7 cellular contexts compared by ENCODE assay signal in genomic region chr1:109091196-109092193, GRCh38. TPM values are rescaled to one million over a fixed set of nuclear protein-coding genes. Genes with fewer than 3 reads are reported as not detected.
DNase-seq lines count a peak whose midpoint lies in the region; ATAC-seq, FAIRE-seq and TF ChIP-seq lines count a peak whose summit lies in the region.
"Had no signal": no experiment of that assay in that cellular context is flagged by ENCODE, and none has a peak within 500 bp of the region (broad histone marks: within the 10 kb centered on the region; RNA-seq: fewer than 3 reads in every experiment).

No MANE protein-coding gene starts in this region.

- peak overlapping the region; percentile 80 for H3K4me3 Mint-ChIP-seq in WTC11

- DNase-seq in CMK (ENCODE audit: low read depth) (peak; percentile 26), WTC11 (ENCODE audit: low spot score) (no peak), HepG2 (ENCODE audit: low spot score) (peak; percentile 36), ecto neural progenitor cell (ENCODE audit: low spot score) (no peak), occipital lobe (lab: John Stamatoyannopoulos, UW) (no peak)

- no TSS peak for BruUV-seq in HepG2 (replicated peaks; lab: Mats Ljungman, UMichigan)

- H3K27me3 ChIP-seq in HepG2 (ENCODE audit: control insufficient read depth in 1 of 2, insufficient read depth in 2 of 2, low read length in 2 of 2), result no peaks in the 10 kb centered on the region; a peak in 1 of 5 replicates

- H2AFZ ChIP-seq in HepG2 (ENCODE audit: low read length), result peak overlapping the region; percentile 20

- in situ Hi-C loops in HepG2 (cut with HindIII; ENCODE audit: extremely low pct_ligation_motif_present, low pct_unique_long_range_greater_than_20kb), result no loop called here

- H3K36me3 ChIP-seq in HepG2 (replicated peaks in 1 of 2; ENCODE audit: control insufficient read depth in 1 of 2, insufficient read depth in 2 of 2, low read length in 2 of 2), result peaks cover 2 to 15% of the 10 kb centered on the region in 2 experiments; a peak in 3 of 5 replicates

- H3K4me1 Mint-ChIP-seq in WTC11, result peaks cover 26% of the 10 kb centered on the region

- peak overlapping the region; percentile 83 to 86 (median 85) for H3K4me3 ChIP-seq in HepG2 (replicated peaks in 1 of 3; ENCODE audit: insufficient read depth in 1 of 3, low read depth in 2 of 3, low read length in 3 of 3)

- no peak for TF ChIP-seq RAD21 in HepG2 (CRISPR knock-in tag; IDR thresholded peaks at IDR 0.05)

- H3K9me3 Mint-ChIP-seq in WTC11, result no peaks in the 10 kb centered on the region

- under 1% methylated on average over 13 of the region's 13 CpGs for WGBS in HepG2 (ENCODE audit: low lambda C conversion rate)

- no peak for FAIRE-seq in HepG2 (lab: Jason Lieb, UNC)
- FAIRE-seq: TTC549 had no signal

- ATAC-seq in HG02642 (IDR thresholded peaks at IDR 0.05; ENCODE audit: poor library complexity, unreplicated experiment) (peak; percentile 52), WTC11 (peak; percentile 2; the same call in 1 of the 2 replicates), HepG2 (peak; percentile 14)

- TF ChIP-seq POLR2A in HepG2 (IDR thresholded peaks at IDR 0.05; ENCODE audit: insufficient read depth in 1 of 2, low read depth in 2 of 2, low read length in 2 of 2), result no peak

- CTCF ChIA-PET in WTC11 (lab: Charles Lee), result interaction anchor here (1.1 to 2.0 kb wide), 3 partner anchors 8 to 148 kb away, joined by 4 to 18 read pairs (median 5); no protein-coding TSS in a partner anchor
- CTCF ChIA-PET in HepG2 (lab: Yijun Ruan, JAX; ENCODE audit: low intra/inter-chr PET ratio, low total read pairs), result interaction anchor here (2.9 kb wide), 1 partner anchor 9 kb away, joined by 15 read pairs; no protein-coding TSS in a partner anchor

- TF ChIP-seq CTCF in WTC11 (IDR thresholded peaks at IDR 0.05) (no peak), HepG2 (CRISPR knock-in tag; IDR thresholded peaks at IDR 0.05) (no peak)

- peaks cover 25% of the 10 kb centered on the region for H3K79me2 ChIP-seq in HepG2 (ENCODE audit: insufficient read depth, low read length)

- H3K27me3 Mint-ChIP-seq in WTC11 (ENCODE audit: low read depth), result no peaks in the 10 kb centered on the region

- POLR2A ChIA-PET in WTC11 (lab: Charles Lee) (interaction anchor here (0.7 to 1.8 kb wide), 3 partner anchors 8 to 148 kb away, joined by 3 to 19 read pairs (median 4); no protein-coding TSS in a partner anchor), HepG2 (lab: Yijun Ruan, JAX) (interaction anchor here (1.0 to 5.3 kb wide), 8 partner anchors 9 to 335 kb away, joined by 3 to 117 read pairs (median 6); partner anchors contain the start of genes PSMA5, SARS1, TAF13 and WDR47)

- peak overlapping the region; percentile 80 for H3K9ac ChIP-seq in HepG2 (ENCODE audit: insufficient read depth, low read depth, low read length)

- peak overlapping the region; percentile 90 for H3K27ac ChIP-seq in HepG2 (ENCODE audit: extremely low read length, insufficient read depth, low read length)

- H4K20me1 ChIP-seq in HepG2 (ENCODE audit: insufficient read depth, low read length), result no peaks in the 10 kb centered on the region

- no peak for TF ChIP-seq EP300 in HepG2 (IDR thresholded peaks at IDR 0.05; ENCODE audit: low read depth in 2 of 2, low read length in 2 of 2)
- no peak for TF ChIP-seq EP300 in HepG2 (CRISPR knock-in tag; IDR thresholded peaks at IDR 0.05; ENCODE audit: borderline replicate concordance)

- peak overlapping the region; percentile 93 for H3K27ac Mint-ChIP-seq in WTC11

- H3K4me1 ChIP-seq in HepG2 (ENCODE audit: insufficient read depth, low read length), result peaks cover 30% of the 10 kb centered on the region

- H3K9me3 ChIP-seq in HepG2 (ENCODE audit: low read length), result no peaks in the 10 kb centered on the region

- H3K4me2 ChIP-seq in HepG2 (ENCODE audit: low read depth, low read length), result peak overlapping the region; percentile 82

- intact Hi-C loops in HepG2 (cut with micrococcal nuclease; ENCODE audit: unreplicated experiment), result loop anchor here (5.0 to 10.0 kb wide), 2 partner anchors 171 to 303 kb away; partner anchors contain the start of gene SORT1

- peaks cover 14% of the 10 kb centered on the region for H3K36me3 Mint-ChIP-seq in WTC11

RNA-seq across cellular contexts. Expression of gene TMEM167B, which starts 0.9 kb away (rescaled TPM):
- total RNA-seq in WTC11 (2021) (15.6 to 18.7 TPM (median 16.0 TPM) in 3 replicates), HepG2 (2016; rRNA removed; fragmentation: Illumina TruSeq; extraction: Trizol) (22.4 and 24.4 TPM in 2 replicates), occipital lobe (48.2 TPM)
- total RNA-seq in HepG2 (2016; cell fraction: cytosol; rRNA removed; fragmentation: Illumina TruSeq; extraction: Trizol; ENCODE audit: low read depth), result 4.3 and 5.4 TPM in 2 replicates
- 23.6 and 26.0 TPM in 2 replicates for total RNA-seq in HepG2 (2016; cell fraction: insoluble cytoplasmic fraction; rRNA removed; fragmentation: Illumina TruSeq; extraction: Trizol)
- total RNA-seq in HepG2 (2016; cell fraction: membrane; rRNA removed; fragmentation: Illumina TruSeq; extraction: Trizol), result 14.2 and 15.4 TPM in 2 replicates
- total RNA-seq in HepG2 (2016; cell fraction: nucleus; rRNA removed; fragmentation: Illumina TruSeq; extraction: Trizol), result 15.0 and 18.4 TPM in 2 replicates
- 9.5 and 10.2 TPM in 2 replicates for polyA plus RNA-seq in HepG2 (2011; rRNA removed)
- 6.3 and 7.9 TPM in 2 replicates for polyA plus RNA-seq in HepG2 (2011; cell fraction: cytosol; rRNA removed)
- 4.6 and 5.9 TPM in 2 replicates for polyA plus RNA-seq in HepG2 (2011; cell fraction: nucleus; rRNA removed)
- 21.2 and 25.3 TPM in 2 replicates for polyA plus RNA-seq in HepG2 (2012)
- 4.8 and 7.2 TPM in 2 replicates for polyA plus RNA-seq in HepG2 (2016; cell fraction: cytosol; fragmentation: Illumina TruSeq; extraction: Trizol; ENCODE audit: low read depth)
- 22.2 and 24.2 TPM in 2 replicates for polyA plus RNA-seq in HepG2 (2016; cell fraction: insoluble cytoplasmic fraction; fragmentation: Illumina TruSeq; extraction: Trizol; ENCODE audit: low read depth)
- 9.2 and 10.4 TPM in 2 replicates for polyA plus RNA-seq in HepG2 (2016; cell fraction: membrane; fragmentation: Illumina TruSeq; extraction: Trizol; ENCODE audit: low read depth)
- 17.0 and 18.9 TPM in 2 replicates for polyA plus RNA-seq in HepG2 (2016; cell fraction: nucleus; fragmentation: Illumina TruSeq; extraction: Trizol; ENCODE audit: insufficient read depth, low read depth)
- polyA minus RNA-seq in HepG2 (2011; rRNA and poly(A)+ RNA removed; ENCODE audit: low replicate concordance), result 2.5 and 3.6 TPM in 2 replicates
- polyA minus RNA-seq in HepG2 (2011; cell fraction: cytosol; rRNA and poly(A)+ RNA removed), result 9.4 and 11.4 TPM in 2 replicates
- polyA minus RNA-seq in HepG2 (2011; cell fraction: nucleus; rRNA and poly(A)+ RNA removed), result 5.8 and 7.1 TPM in 2 replicates

RNA-seq across cellular contexts. Expression of gene TAF13, which starts 15.7 kb away (rescaled TPM):
- total RNA-seq in WTC11 (2021) (35.2 to 43.0 TPM (median 37.3 TPM) in 3 replicates), HepG2 (2016; rRNA removed; fragmentation: Illumina TruSeq; extraction: Trizol) (36.3 and 62.1 TPM in 2 replicates), occipital lobe (53.5 TPM)
- total RNA-seq in HepG2 (2016; cell fraction: cytosol; rRNA removed; fragmentation: Illumina TruSeq; extraction: Trizol; ENCODE audit: low read depth), result 9.0 and 10.1 TPM in 2 replicates
- total RNA-seq in HepG2 (2016; cell fraction: insoluble cytoplasmic fraction; rRNA removed; fragmentation: Illumina TruSeq; extraction: Trizol), result 40.2 and 62.3 TPM in 2 replicates
- total RNA-seq in HepG2 (2016; cell fraction: membrane; rRNA removed; fragmentation: Illumina TruSeq; extraction: Trizol), result 28.6 and 37.3 TPM in 2 replicates
- 15.9 and 16.8 TPM in 2 replicates for total RNA-seq in HepG2 (2016; cell fraction: nucleus; rRNA removed; fragmentation: Illumina TruSeq; extraction: Trizol)
- polyA plus RNA-seq in HepG2 (2011; rRNA removed), result 8.6 and 11.5 TPM in 2 replicates
- polyA plus RNA-seq in HepG2 (2011; cell fraction: cytosol; rRNA removed), result 2.9 and 5.7 TPM in 2 replicates
- 1.1 and 2.3 TPM in 2 replicates for polyA plus RNA-seq in HepG2 (2011; cell fraction: nucleus; rRNA removed)
- 17.4 and 25.3 TPM in 2 replicates for polyA plus RNA-seq in HepG2 (2012)
- 9.4 and 9.5 TPM in 2 replicates for polyA plus RNA-seq in HepG2 (2016; cell fraction: cytosol; fragmentation: Illumina TruSeq; extraction: Trizol; ENCODE audit: low read depth)
- 69.4 and 70.2 TPM in 2 replicates for polyA plus RNA-seq in HepG2 (2016; cell fraction: insoluble cytoplasmic fraction; fragmentation: Illumina TruSeq; extraction: Trizol; ENCODE audit: low read depth)
- 26.1 and 31.2 TPM in 2 replicates for polyA plus RNA-seq in HepG2 (2016; cell fraction: membrane; fragmentation: Illumina TruSeq; extraction: Trizol; ENCODE audit: low read depth)
- 29.1 and 33.5 TPM in 2 replicates for polyA plus RNA-seq in HepG2 (2016; cell fraction: nucleus; fragmentation: Illumina TruSeq; extraction: Trizol; ENCODE audit: insufficient read depth, low read depth)
- polyA minus RNA-seq in HepG2 (2011; rRNA and poly(A)+ RNA removed; ENCODE audit: low replicate concordance), result 2.6 and 6.6 TPM in 2 replicates
- 10.6 and 12.0 TPM in 2 replicates for polyA minus RNA-seq in HepG2 (2011; cell fraction: cytosol; rRNA and poly(A)+ RNA removed)
- 5.9 and 7.8 TPM in 2 replicates for polyA minus RNA-seq in HepG2 (2011; cell fraction: nucleus; rRNA and poly(A)+ RNA removed)

RNA-seq across cellular contexts. Expression of gene ELAPOR1, which starts 22.4 kb away (rescaled TPM):
- 1.1 to 1.5 TPM (median 1.3 TPM) in 3 replicates for total RNA-seq in WTC11 (2021)
- total RNA-seq in HepG2 (2016; rRNA removed; fragmentation: Illumina TruSeq; extraction: Trizol), result 0.14 and 0.20 TPM in 2 replicates
- total RNA-seq in HepG2 (2016; cell fraction: cytosol; rRNA removed; fragmentation: Illumina TruSeq; extraction: Trizol; ENCODE audit: low read depth), result 0.09 and 0.10 TPM in 2 replicates
- 0.12 and 0.22 TPM in 2 replicates for total RNA-seq in HepG2 (2016; cell fraction: insoluble cytoplasmic fraction; rRNA removed; fragmentation: Illumina TruSeq; extraction: Trizol)
- total RNA-seq in HepG2 (2016; cell fraction: membrane; rRNA removed; fragmentation: Illumina TruSeq; extraction: Trizol), result 0.06 and 0.24 TPM in 2 replicates
- 0.71 and 1.2 TPM in 2 replicates for total RNA-seq in HepG2 (2016; cell fraction: nucleus; rRNA removed; fragmentation: Illumina TruSeq; extraction: Trizol)
- polyA plus RNA-seq in HepG2 (2011; rRNA removed), result 0.12 and 0.13 TPM in 2 replicates
- 0.09 and 0.16 TPM in 2 replicates for polyA plus RNA-seq in HepG2 (2011; cell fraction: cytosol; rRNA removed)
- polyA plus RNA-seq in HepG2 (2011; cell fraction: nucleus; rRNA removed), result 0.32 and 0.38 TPM in 2 replicates
- polyA plus RNA-seq in HepG2 (2012), result 0.07 and 0.16 TPM in 2 replicates
- 0.14 and 0.19 TPM in 2 replicates for polyA plus RNA-seq in HepG2 (2016; cell fraction: cytosol; fragmentation: Illumina TruSeq; extraction: Trizol; ENCODE audit: low read depth)
- polyA plus RNA-seq in HepG2 (2016; cell fraction: insoluble cytoplasmic fraction; fragmentation: Illumina TruSeq; extraction: Trizol; ENCODE audit: low read depth), result 0.19 TPM in 2 replicates
- polyA plus RNA-seq in HepG2 (2016; cell fraction: membrane; fragmentation: Illumina TruSeq; extraction: Trizol; ENCODE audit: low read depth), result 0.08 and 0.18 TPM in 2 replicates
- 0.17 TPM in 1 of 2 replicates, not detected in the other for polyA plus RNA-seq in HepG2 (2016; cell fraction: nucleus; fragmentation: Illumina TruSeq; extraction: Trizol; ENCODE audit: insufficient read depth, low read depth)
- polyA minus RNA-seq in HepG2 (2011; rRNA and poly(A)+ RNA removed; ENCODE audit: low replicate concordance), result 0.80 and 2.9 TPM in 2 replicates
- not detected in 2 replicates for polyA minus RNA-seq in HepG2 (2011; cell fraction: cytosol; rRNA and poly(A)+ RNA removed)
- polyA minus RNA-seq in HepG2 (2011; cell fraction: nucleus; rRNA and poly(A)+ RNA removed), result 0.39 and 0.50 TPM in 2 replicates
- 19.5 TPM for total RNA-seq in occipital lobe

RNA-seq across cellular contexts. Expression of gene WDR47, which starts 49.6 kb away (rescaled TPM):
- total RNA-seq in WTC11 (2021), result 6.9 to 8.0 TPM (median 7.0 TPM) in 3 replicates
- total RNA-seq in HepG2 (2016; rRNA removed; fragmentation: Illumina TruSeq; extraction: Trizol), result 5.9 and 6.0 TPM in 2 replicates
- 2.0 and 2.2 TPM in 2 replicates for total RNA-seq in HepG2 (2016; cell fraction: cytosol; rRNA removed; fragmentation: Illumina TruSeq; extraction: Trizol; ENCODE audit: low read depth)
- 5.5 and 7.3 TPM in 2 replicates for total RNA-seq in HepG2 (2016; cell fraction: insoluble cytoplasmic fraction; rRNA removed; fragmentation: Illumina TruSeq; extraction: Trizol)
- total RNA-seq in HepG2 (2016; cell fraction: membrane; rRNA removed; fragmentation: Illumina TruSeq; extraction: Trizol), result 3.1 and 4.0 TPM in 2 replicates
- total RNA-seq in HepG2 (2016; cell fraction: nucleus; rRNA removed; fragmentation: Illumina TruSeq; extraction: Trizol), result 7.6 and 7.7 TPM in 2 replicates
- polyA plus RNA-seq in HepG2 (2011; rRNA removed), result 3.7 and 4.3 TPM in 2 replicates
- polyA plus RNA-seq in HepG2 (2011; cell fraction: cytosol; rRNA removed), result 1.7 and 2.7 TPM in 2 replicates
- polyA plus RNA-seq in HepG2 (2011; cell fraction: nucleus; rRNA removed), result 5.3 and 5.7 TPM in 2 replicates
- 3.1 and 3.2 TPM in 2 replicates for polyA plus RNA-seq in HepG2 (2012)
- polyA plus RNA-seq in HepG2 (2016; cell fraction: cytosol; fragmentation: Illumina TruSeq; extraction: Trizol; ENCODE audit: low read depth), result 0.14 and 0.19 TPM in 2 replicates
- polyA plus RNA-seq in HepG2 (2016; cell fraction: insoluble cytoplasmic fraction; fragmentation: Illumina TruSeq; extraction: Trizol; ENCODE audit: low read depth), result 4.0 and 4.5 TPM in 2 replicates
- 0.56 and 0.84 TPM in 2 replicates for polyA plus RNA-seq in HepG2 (2016; cell fraction: membrane; fragmentation: Illumina TruSeq; extraction: Trizol; ENCODE audit: low read depth)
- polyA plus RNA-seq in HepG2 (2016; cell fraction: nucleus; fragmentation: Illumina TruSeq; extraction: Trizol; ENCODE audit: insufficient read depth, low read depth), result 8.1 and 9.3 TPM in 2 replicates
- 3.0 and 7.0 TPM in 2 replicates for polyA minus RNA-seq in HepG2 (2011; rRNA and poly(A)+ RNA removed; ENCODE audit: low replicate concordance)
- 6.3 and 7.3 TPM in 2 replicates for polyA minus RNA-seq in HepG2 (2011; cell fraction: cytosol; rRNA and poly(A)+ RNA removed)
- 8.0 and 10.6 TPM in 2 replicates for polyA minus RNA-seq in HepG2 (2011; cell fraction: nucleus; rRNA and poly(A)+ RNA removed)
- 285 TPM for total RNA-seq in occipital lobe

Comparison
In these comparisons a context has a peak if more than half of its experiments do, and no peak if none do; other contexts are left out.
1. DNase-seq: peak in CMK (single experiment) and HepG2 (single experiment); none in WTC11 (single experiment), ecto neural progenitor cell (single experiment) and occipital lobe (single experiment).
2. ATAC-seq: peak in every context shown above with its lines; median percentile 52 in HG02642; 14 in HepG2; 2 in WTC11.